In genomic region chr1:34342334-34342733, GRCh38 we compare ENCODE assay signal across 25 cellular contexts.
"Had no signal": no experiment of that assay in that cellular context is flagged by ENCODE, and none has a peak within 500 bp of the region (broad histone marks: within the 10 kb centered on the region; RNA-seq: fewer than 3 reads in every experiment).

No MANE protein-coding gene starts in this region.

- H3K27me3 ChIP-seq: breast epithelium, left lung, neutrophil, ovary, right atrium auricular region, upper lobe of left lung had no signal

- H3K4me3 ChIP-seq: breast epithelium, dorsolateral prefrontal cortex, esophagus squamous epithelium, gastrocnemius medialis, left lung, ovary, prostate gland, right atrium auricular region, upper lobe of left lung had no signal

- H3K27me3 Mint-ChIP-seq: activated CD4-positive, alpha-beta memory T cell treated with anti-CD3 and anti-CD28 coated beads, Interleukin-2, amount 10 ng/mL, durations not matched to agents 7 days and 5 days; activated CD4-positive, alpha-beta T cell treated with anti-CD3 and anti-CD28 coated beads, Interleukin-2, amount 10 ng/mL, durations not matched to agents 24 days and 14 days had no signal

- H3K27ac Mint-ChIP-seq: activated CD4-positive, alpha-beta memory T cell treated with anti-CD3 and anti-CD28 coated beads, Interleukin-2, amount 10 ng/mL, durations not matched to agents 7 days and 5 days; activated CD4-positive, alpha-beta T cell treated with anti-CD3 and anti-CD28 coated beads, Interleukin-2, amount 10 ng/mL, durations not matched to agents 24 days and 14 days; activated naive CD4-positive, alpha-beta T cell treated with anti-CD3 and anti-CD28 coated beads for 36 hours; activated naive CD8-positive, alpha-beta T cell treated with anti-CD3 and anti-CD28 coated beads, Interleukin-2, amount 10 ng/mL, durations not matched to agents 7 days and 5 days; activated T-cell treated with anti-CD3 and anti-CD28 coated beads, Interleukin-2, amount 50 U/mL, for 72 hours; natural killer cell had no signal

- H3K9me3 ChIP-seq: breast epithelium, esophagus squamous epithelium, gastrocnemius medialis, left lung, neutrophil, ovary, prostate gland, right atrium auricular region, upper lobe of left lung had no signal

- ATAC-seq: activated CD4-positive, CD25-positive, alpha-beta regulatory T cell treated with anti-CD3 and anti-CD28 coated beads, Interleukin-2, amount 50 U/mL, for 24 hours; activated T-cell treated with anti-CD3 and anti-CD28 coated beads, Interleukin-2, amount 50 U/mL, for 72 hours; gastrocnemius medialis; left lung; natural killer cell had no signal

- H3K36me3 ChIP-seq: breast epithelium, esophagus squamous epithelium, gastrocnemius medialis, left lung, neutrophil, ovary, prostate gland, right atrium auricular region, upper lobe of left lung had no signal

- H3K9me3 Mint-ChIP-seq: activated CD4-positive, alpha-beta memory T cell treated with anti-CD3 and anti-CD28 coated beads, Interleukin-2, amount 10 ng/mL, durations not matched to agents 7 days and 5 days; activated CD4-positive, alpha-beta T cell treated with anti-CD3 and anti-CD28 coated beads, Interleukin-2, amount 10 ng/mL, durations not matched to agents 24 days and 14 days; activated naive CD4-positive, alpha-beta T cell treated with anti-CD3 and anti-CD28 coated beads for 36 hours; activated naive CD8-positive, alpha-beta T cell treated with anti-CD3 and anti-CD28 coated beads, Interleukin-2, amount 10 ng/mL, durations not matched to agents 7 days and 5 days; activated T-cell treated with anti-CD3 and anti-CD28 coated beads, Interleukin-2, amount 50 U/mL, for 72 hours; central memory CD8-positive, alpha-beta T cell; natural killer cell had no signal

- H3K4me1 ChIP-seq: breast epithelium, esophagus squamous epithelium, gastrocnemius medialis, left lung, prostate gland, right atrium auricular region, upper lobe of left lung had no signal

- H3K4me1 Mint-ChIP-seq: activated CD4-positive, alpha-beta memory T cell treated with anti-CD3 and anti-CD28 coated beads, Interleukin-2, amount 10 ng/mL, durations not matched to agents 7 days and 5 days; activated CD4-positive, alpha-beta T cell treated with anti-CD3 and anti-CD28 coated beads, Interleukin-2, amount 10 ng/mL, durations not matched to agents 24 days and 14 days; activated naive CD8-positive, alpha-beta T cell treated with anti-CD3 and anti-CD28 coated beads, Interleukin-2, amount 10 ng/mL, durations not matched to agents 7 days and 5 days; central memory CD8-positive, alpha-beta T cell; natural killer cell had no signal

- H3K4me3 Mint-ChIP-seq: activated CD4-positive, alpha-beta memory T cell treated with anti-CD3 and anti-CD28 coated beads, Interleukin-2, amount 10 ng/mL, durations not matched to agents 7 days and 5 days; activated CD4-positive, alpha-beta T cell treated with anti-CD3 and anti-CD28 coated beads, Interleukin-2, amount 10 ng/mL, durations not matched to agents 24 days and 14 days; activated naive CD4-positive, alpha-beta T cell treated with anti-CD3 and anti-CD28 coated beads for 36 hours; activated naive CD8-positive, alpha-beta T cell treated with anti-CD3 and anti-CD28 coated beads, Interleukin-2, amount 10 ng/mL, durations not matched to agents 7 days and 5 days; activated T-cell treated with anti-CD3 and anti-CD28 coated beads, Interleukin-2, amount 50 U/mL, for 72 hours; central memory CD8-positive, alpha-beta T cell; natural killer cell had no signal

- H3K36me3 Mint-ChIP-seq: activated naive CD8-positive, alpha-beta T cell treated with anti-CD3 and anti-CD28 coated beads, Interleukin-2, amount 10 ng/mL, durations not matched to agents 7 days and 5 days; natural killer cell had no signal

- DNase-seq: activated CD4-positive, alpha-beta memory T cell treated with anti-CD3 and anti-CD28 coated beads, Interleukin-2, amount 10 ng/mL, durations not matched to agents 7 days and 5 days; activated CD4-positive, alpha-beta T cell treated with anti-CD3 and anti-CD28 coated beads, Interleukin-2, amount 10 ng/mL, durations not matched to agents 24 days and 14 days; activated effector memory CD4-positive, alpha-beta T cell treated with Interleukin-2 at 50 U/mL for 16 hours; activated naive CD4-positive, alpha-beta T cell treated with anti-CD3 and anti-CD28 coated beads for 36 hours; activated naive CD8-positive, alpha-beta T cell treated with anti-CD3 and anti-CD28 coated beads, Interleukin-2, amount 10 ng/mL, durations not matched to agents 7 days and 5 days; activated T-cell treated with anti-CD3 and anti-CD28 coated beads, Interleukin-2, amount 50 U/mL, for 72 hours; amniotic stem cell; dorsolateral prefrontal cortex; esophagus squamous epithelium; gastrocnemius medialis; hippocampal formation; kidney glomerular epithelial cell; left lung; midbrain; natural killer cell; ovary; stimulated activated CD4-positive, alpha-beta T cell treated with anti-CD3 and anti-CD28 coated beads, Interleukin-4, amount 100 ng/mL, for 24 hours; stimulated activated naive CD4-positive, alpha-beta T cell treated with Interleukin-2 at 50 U/mL for 16 hours; upper lobe of left lung had no signal

- H3K27ac ChIP-seq: breast epithelium, dorsolateral prefrontal cortex, esophagus squamous epithelium, gastrocnemius medialis, left lung, neutrophil, ovary, prostate gland, right atrium auricular region, upper lobe of left lung had no signal
